In genomic region chr1:19439464-19440171, GRCh38 we compare ENCODE assay signal across 8 cellular contexts. TPM values are rescaled to one million over a fixed set of nuclear protein-coding genes. Genes with fewer than 3 reads are reported as not detected.
DNase-seq lines count a peak whose midpoint lies in the region; ATAC-seq and TF ChIP-seq lines count a peak whose summit lies in the region.

No MANE protein-coding gene starts in this region.

- CTCF ChIA-PET in activated B cell treated with CpG ODN at 0.5 μM for 24 hours (lab: Charles Lee): interaction anchor here (0.6 to 0.8 kb wide), 2 partner anchors 89 to 142 kb away, joined by 3 read pairs; no protein-coding TSS in a partner anchor

- no peak for TF ChIP-seq CTCF in activated B cell treated with CpG ODN at 0.5 μM for 24 hours (IDR thresholded peaks at IDR 0.05)
- peak; percentile 42 for TF ChIP-seq CTCF in osteocyte (IDR thresholded peaks at IDR 0.05)

- peak; percentile 79 for DNase-seq in H7
- no peak for DNase-seq in activated B cell treated with CpG ODN at 0.5 μM for 24 hours
- no peak for DNase-seq in epithelial cell of prostate (ENCODE audit: low read depth, low spot score)
- DNase-seq in osteocyte (ENCODE audit: extremely low spot score, unreplicated experiment): no peak
- DNase-seq in RPMI8226: no peak

- ATAC-seq in activated B cell treated with CpG ODN at 0.5 μM for 24 hours (ENCODE audit: low read depth) (peak; percentile 54), GM19023 (IDR thresholded peaks at IDR 0.05; ENCODE audit: unreplicated experiment) (no peak), HG02885 (IDR thresholded peaks at IDR 0.05; ENCODE audit: poor library complexity, unreplicated experiment) (no peak), HG03045 (IDR thresholded peaks at IDR 0.05; ENCODE audit: unreplicated experiment) (no peak)

- H3K4me3 Mint-ChIP-seq in activated B cell treated with CpG ODN at 0.5 μM for 24 hours (no peak overlapping the region), osteocyte (ENCODE audit: unreplicated experiment) (no peak overlapping the region)

- H3K36me3 Mint-ChIP-seq in activated B cell treated with CpG ODN at 0.5 μM for 24 hours (ENCODE audit: low read depth): peaks cover 53% of the 10 kb centered on the region
- peaks cover 7% of the 10 kb centered on the region for H3K36me3 Mint-ChIP-seq in osteocyte (ENCODE audit: unreplicated experiment)

- POLR2A ChIA-PET in activated B cell treated with CpG ODN at 0.5 μM for 24 hours (lab: Charles Lee): interaction anchor here (1.1 kb wide), 1 partner anchor 29 kb away, joined by 3 read pairs; no protein-coding TSS in a partner anchor

- H3K4me1 Mint-ChIP-seq in activated B cell treated with CpG ODN at 0.5 μM for 24 hours (peaks cover 78% of the 10 kb centered on the region), osteocyte (ENCODE audit: unreplicated experiment) (peaks cover 98% of the 10 kb centered on the region)

- no peak overlapping the region for H3K27ac Mint-ChIP-seq in activated B cell treated with CpG ODN at 0.5 μM for 24 hours
- peak overlapping the region; percentile 99 for H3K27ac Mint-ChIP-seq in osteocyte (ENCODE audit: unreplicated experiment)

- H3K27me3 ChIP-seq in H7 (ENCODE audit: control insufficient read depth, insufficient read depth, low read length): no peaks in the 10 kb centered on the region

- H3K9me3 Mint-ChIP-seq in activated B cell treated with CpG ODN at 0.5 μM for 24 hours (no peaks in the 10 kb centered on the region), osteocyte (ENCODE audit: unreplicated experiment) (no peaks in the 10 kb centered on the region)

- H3K27ac ChIP-seq in epithelial cell of prostate: peak overlapping the region; percentile 46

- H3K4me3 ChIP-seq in H7 (ENCODE audit: insufficient read depth, low read depth, low read length): no peak overlapping the region

- no peaks in the 10 kb centered on the region for H3K27me3 Mint-ChIP-seq in activated B cell treated with CpG ODN at 0.5 μM for 24 hours
- no peaks in the 10 kb centered on the region for H3K27me3 Mint-ChIP-seq in osteocyte (ENCODE audit: unreplicated experiment)

- intact Hi-C loops in activated B cell treated with CpG ODN at 0.5 μM for 24 hours (cut with micrococcal nuclease): loop anchor here (1.0 kb wide), 1 partner anchor 143 kb away; no protein-coding TSS in a partner anchor

- peaks cover 3% of the 10 kb centered on the region for H3K36me3 ChIP-seq in H7 (replicated peaks; ENCODE audit: control insufficient read depth, insufficient read depth, low read length)

RNA-seq across cellular contexts. Expression of gene CAPZB, which starts 45.7 kb away (rescaled TPM):
- total RNA-seq in H7 (2014; rRNA removed; shearing (Covaris generic)): 201 and 214 TPM in 2 replicates
- 334 and 349 TPM in 2 replicates for total RNA-seq in activated B cell treated with CpG ODN at 0.5 μM for 24 hours
- total RNA-seq in osteocyte: 403 and 412 TPM in 2 replicates
